Comparison of ENCODE assay signal across 15 cellular contexts in genomic region chr16:14180431-14181059, GRCh38.
DNase-seq lines count a peak whose midpoint lies in the region; ATAC-seq and TF ChIP-seq lines count a peak whose summit lies in the region.
"Had no signal": no experiment of that assay in that cellular context is flagged by ENCODE, and none has a peak within 500 bp of the region (broad histone marks: within the 10 kb centered on the region; RNA-seq: fewer than 3 reads in every experiment).

No MANE protein-coding gene starts in this region.

- intact Hi-C loops in heart right ventricle (cut with DNase I): loop anchor here in 6 of 10 donors (5.0 to 10.0 kb wide), 7 partner anchors 33 to 176 kb away; partner anchors contain the start of gene MRTFB (in 2 of the 6)

- H3K9ac ChIP-seq in neuronal stem cell (ENCODE audit: low read depth, low read length, poor library complexity): peak overlapping the region; percentile 14

- WGBS in heart right ventricle, 2 donors: 79 to 82% methylated on average over 5 of the region's 5 CpGs
- no CpG with 5 or more reads among the region's 5 CpGs for WGBS in neuronal stem cell (ENCODE audit: extremely low coverage in 2 of 2, insufficient read length in 2 of 2, insufficient replicate concordance in 1 of 2), 2 donors

- no peak overlapping the region for H2BK5ac ChIP-seq in neuronal stem cell (ENCODE audit: low read length)

- H3K4me1 Mint-ChIP-seq in GM23338: peaks cover 9% of the 10 kb centered on the region

- H3K79me1 ChIP-seq in neuronal stem cell (ENCODE audit: low read depth, low read length): no peaks in the 10 kb centered on the region

- no peak overlapping the region for H2AK5ac ChIP-seq in neuronal stem cell (ENCODE audit: low read depth, low read length)

- no peak overlapping the region for H4K91ac ChIP-seq in neuronal stem cell (ENCODE audit: low read depth, low read length, poor library complexity)

- peak overlapping the region; percentile 11 for H3K18ac ChIP-seq in neuronal stem cell (ENCODE audit: low read length)

- no peak for TF ChIP-seq CTCF in GM23338 (conservative IDR thresholded peaks at IDR 0.05; ENCODE audit: low read depth in 2 of 2)
- no peak for TF ChIP-seq CTCF in VCaP (conservative IDR thresholded peaks at IDR 0.05)
- TF ChIP-seq CTCF in heart right ventricle (IDR thresholded peaks at IDR 0.05): no peak

- no peak overlapping the region for H2BK120ac ChIP-seq in neuronal stem cell (ENCODE audit: low read depth, low read length)

- no peak overlapping the region for H3K14ac ChIP-seq in neuronal stem cell (ENCODE audit: low read length)

- H3K9me3 ChIP-seq in heart right ventricle (no peaks in the 10 kb centered on the region), neuronal stem cell (replicated peaks in 1 of 2; ENCODE audit: control insufficient read depth in 2 of 2, insufficient read depth in 1 of 2, low read depth in 1 of 2, low read length in 2 of 2) (no peaks in the 10 kb centered on the region)
- H3K9me3 ChIP-seq: adrenal gland, BE2C, testis had no signal

- H2BK15ac ChIP-seq in neuronal stem cell (ENCODE audit: low read length): no peak overlapping the region

- H3K36me3 ChIP-seq in GM23338 (ENCODE audit: insufficient read depth): no peaks in the 10 kb centered on the region
- no peaks in the 10 kb centered on the region for H3K36me3 ChIP-seq in heart right ventricle
- no peaks in the 10 kb centered on the region for H3K36me3 ChIP-seq in neuronal stem cell (replicated peaks in 1 of 2; ENCODE audit: control insufficient read depth in 2 of 2, insufficient read depth in 2 of 2, low read length in 2 of 2)
- H3K36me3 ChIP-seq: adrenal gland, BE2C had no signal

- H3K27ac ChIP-seq in GM23338 (ENCODE audit: low read depth): no peak overlapping the region
- peak overlapping the region; percentile 55 for H3K27ac ChIP-seq in VCaP
- peak overlapping the region in 3 of 10 donors; percentile 5 to 29 (median 21) for H3K27ac ChIP-seq in heart right ventricle
- peak overlapping the region; percentile 4 for H3K27ac ChIP-seq in neuronal stem cell (replicated peaks; ENCODE audit: low read length)
- H3K27ac ChIP-seq: testis had no signal

- peak overlapping the region; percentile 1 for H3K23ac ChIP-seq in neuronal stem cell (ENCODE audit: low read depth, low read length, poor library complexity)

- H3K4me3 Mint-ChIP-seq in GM23338: no peak overlapping the region
- H3K4me3 Mint-ChIP-seq: activated CD8-positive, alpha-beta T cell treated with anti-CD3 and anti-CD28 coated beads for 36 hours had no signal

- no peak overlapping the region for H2AFZ ChIP-seq in GM23338
- H2AFZ ChIP-seq in neuronal stem cell (ENCODE audit: low read length): peak overlapping the region; percentile 38

- H4K8ac ChIP-seq in neuronal stem cell (ENCODE audit: low read depth, low read length): no peak overlapping the region

- H3K27me3 Mint-ChIP-seq in GM23338 (ENCODE audit: insufficient read depth, low read depth, poor library complexity): no peaks in the 10 kb centered on the region
- H3K27me3 Mint-ChIP-seq: activated CD8-positive, alpha-beta T cell treated with anti-CD3 and anti-CD28 coated beads for 36 hours had no signal

- peak overlapping the region; percentile 55; the same call in 1 of the 2 replicates for H3K27ac Mint-ChIP-seq in GM23338
- H3K27ac Mint-ChIP-seq: activated CD8-positive, alpha-beta T cell treated with anti-CD3 and anti-CD28 coated beads for 36 hours had no signal

- no peaks in the 10 kb centered on the region for H3K9me2 ChIP-seq in GM23338 (ENCODE audit: insufficient read depth)

- no peaks in the 10 kb centered on the region; the same call in 1 of the 3 replicates for H3K9me3 Mint-ChIP-seq in GM23338
- H3K9me3 Mint-ChIP-seq: activated CD8-positive, alpha-beta T cell treated with anti-CD3 and anti-CD28 coated beads for 36 hours had no signal

- H3K27me3 ChIP-seq in GM23338 (ENCODE audit: insufficient read depth): no peaks in the 10 kb centered on the region
- no peaks in the 10 kb centered on the region for H3K27me3 ChIP-seq in heart right ventricle
- no peaks in the 10 kb centered on the region for H3K27me3 ChIP-seq in neuronal stem cell (ENCODE audit: control insufficient read depth in 3 of 3, insufficient read depth in 3 of 3, low read depth in 1 of 3, low read length in 3 of 3)
- H3K27me3 ChIP-seq: adrenal gland, BE2C, testis had no signal

- peak; percentile 91 for ATAC-seq in GM23338
- ATAC-seq in heart right ventricle: peak; percentile 42 to 86 (median 66)
- no peak for ATAC-seq in GM18873 (IDR thresholded peaks at IDR 0.05; ENCODE audit: low FRiP score, unreplicated experiment)
- ATAC-seq in HG03045 (IDR thresholded peaks at IDR 0.05; ENCODE audit: unreplicated experiment): no peak
- ATAC-seq: activated CD8-positive, alpha-beta T cell treated with anti-CD3 and anti-CD28 coated beads for 36 hours had no signal

- H3K4me1 ChIP-seq in GM23338 (ENCODE audit: insufficient read depth): 0 out of 2 replicates have a peak, but pooled peaks cover 1% of the 10 kb centered on the region
- peaks cover under 1 to 51% (median 32%) of the 10 kb centered on the region in 9 donors for H3K4me1 ChIP-seq in heart right ventricle
- peaks cover 10 to 13% of the 10 kb centered on the region in 2 donors for H3K4me1 ChIP-seq in neuronal stem cell (ENCODE audit: control insufficient read depth in 2 of 2, insufficient read depth in 1 of 2, low read depth in 1 of 2, low read length in 2 of 2)
- H3K4me1 ChIP-seq: BE2C had no signal

- H3K4me3 ChIP-seq in GM23338: no peak overlapping the region
- no peak overlapping the region for H3K4me3 ChIP-seq in heart right ventricle
- H3K4me3 ChIP-seq in neuronal stem cell (ENCODE audit: low read length in 2 of 2): no peak overlapping the region
- H3K4me3 ChIP-seq: adrenal gland, testis had no signal

- H3K36me3 Mint-ChIP-seq in GM23338 (ENCODE audit: low read depth): no peaks in the 10 kb centered on the region

- no peaks in the 10 kb centered on the region for H4K20me1 ChIP-seq in GM23338 (replicated peaks; ENCODE audit: insufficient read depth)

- no peak overlapping the region for H2BK12ac ChIP-seq in neuronal stem cell (ENCODE audit: low read length)

- no peak overlapping the region for H3K4me2 ChIP-seq in GM23338
- H3K4me2 ChIP-seq in neuronal stem cell (ENCODE audit: insufficient read depth, low read length, poor library complexity, severe bottlenecking): no peak overlapping the region

- no peak overlapping the region for H3K4ac ChIP-seq in neuronal stem cell (ENCODE audit: low read length)

- H3K79me2 ChIP-seq in GM23338 (replicated peaks; ENCODE audit: insufficient read depth): no peaks in the 10 kb centered on the region

- H3F3A ChIP-seq in GM23338 (replicated peaks; ENCODE audit: low read depth): no peaks in the 10 kb centered on the region

- DNase-seq in GM23338 (ENCODE audit: low spot score) (peak; percentile 63), heart right ventricle (no peak), neuronal stem cell (ENCODE audit: low spot score) (peak; percentile 23), NCI-H345 (lab: John Stamatoyannopoulos, UW) (no peak), NCI-H1105 (lab: John Stamatoyannopoulos, UW) (no peak)
- DNase-seq: activated CD8-positive, alpha-beta T cell treated with anti-CD3 and anti-CD28 coated beads for 36 hours; adrenal gland; BE2C; DMS 273 treated with DMSO at 0.1 percent for 48 hours; NCI-H1694; NCI-H510A; testis had no signal

TF ChIP-seq in GM23338, 12 proteins besides CTCF, POLR2A, EP300 and RAD21 (continues in another document):
- TF ChIP-seq ZNF331 (CRISPR knock-in tag; IDR thresholded peaks at IDR 0.05; ENCODE audit: low read depth): no peak

Comparison
In these comparisons a context has a peak if more than half of its experiments do, and no peak if none do; other contexts are left out.
1. ATAC-seq: peak in GM23338 (single experiment) and heart right ventricle (8 of 8); none in GM18873 (single experiment) and HG03045 (single experiment).
2. DNase-seq: peak in GM23338 (single experiment) and neuronal stem cell (single experiment); none in heart right ventricle (0 of 2), NCI-H345 (single experiment) and NCI-H1105 (single experiment).